In genomic region chr2:114631146-114631545, GRCh38 we compare ENCODE assay signal across 18 cellular contexts.
"Had no signal": no experiment of that assay in that cellular context is flagged by ENCODE, and none has a peak within 500 bp of the region (broad histone marks: within the 10 kb centered on the region; RNA-seq: fewer than 3 reads in every experiment).

No MANE protein-coding gene starts in this region.

- H3K27ac ChIP-seq: RWPE1 had no signal

- DNase-seq: KBM-7, MV-4-11, NCI-H1048, NCI-H1105, NCI-H1417, NCI-H1436 treated with DMSO at 0.1 percent for 48 hours, NCI-H1694, NCI-H187 treated with DMSO at 0.1 percent for 48 hours, NCI-H2081, NCI-H2107, NCI-H2227 treated with DMSO at 0.1 percent for 48 hours, NCI-H524, NCI-H526 treated with DMSO at 0.1 percent for 48 hours, NCI-H748 treated with DMSO at 0.1 percent for 48 hours, SHP77, SK-N-SH had no signal

- H3K9me3 ChIP-seq: SK-N-SH had no signal

- H3K9me2 ChIP-seq: SK-N-SH had no signal

- ATAC-seq: Panc1 had no signal

- H3K4me2 ChIP-seq: SK-N-SH had no signal

- H3K9ac ChIP-seq: SK-N-SH had no signal
